22 cellular contexts compared by ENCODE assay signal in the genomic region with DNA sequence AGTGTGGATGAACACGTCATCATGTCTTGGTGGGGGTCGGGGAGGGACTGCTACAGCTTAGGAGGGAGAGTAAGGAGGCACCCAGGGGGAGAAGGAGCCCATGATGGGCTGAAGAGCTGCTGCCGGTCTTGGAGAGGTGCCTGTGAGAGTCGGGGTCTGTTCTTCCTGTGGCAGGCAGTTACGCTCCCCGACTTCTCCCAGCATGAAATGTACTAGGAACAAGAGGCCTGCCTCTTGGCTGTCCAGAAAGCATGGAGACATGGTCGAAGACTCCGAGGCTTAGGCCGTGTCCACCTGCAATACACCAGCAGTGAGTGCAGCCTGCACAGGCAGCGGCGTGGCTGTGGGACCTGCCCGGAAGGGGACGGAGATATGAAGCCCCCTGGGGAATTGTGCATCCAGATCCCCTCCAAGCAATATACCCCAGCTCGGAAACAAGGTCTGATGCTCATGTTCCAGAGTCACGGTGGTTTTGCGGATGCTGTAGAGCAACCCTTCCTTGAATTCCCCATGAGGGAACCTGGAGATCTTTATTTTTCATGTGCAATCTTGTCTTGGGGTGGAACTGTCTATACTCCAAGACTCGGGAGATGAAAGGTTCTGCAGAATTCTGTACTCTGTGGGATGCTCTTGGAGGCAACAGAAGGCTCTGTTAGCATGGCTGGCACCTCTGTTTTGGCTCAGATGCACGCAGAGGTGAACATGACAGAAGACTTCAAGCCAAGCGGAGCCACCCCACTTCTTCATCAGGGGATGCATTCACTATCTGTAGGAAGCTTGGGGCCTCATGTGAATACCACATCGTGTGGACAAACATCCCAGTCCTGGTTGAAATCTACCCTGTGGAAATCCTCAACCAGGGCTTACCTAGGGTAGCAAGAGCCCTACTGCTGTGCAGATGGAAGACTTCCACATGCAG.
"Had no signal": no experiment of that assay in that cellular context is flagged by ENCODE, and none has a peak within 500 bp of the region (broad histone marks: within the 10 kb centered on the region; RNA-seq: fewer than 3 reads in every experiment).

No MANE protein-coding gene starts in this region.

- H3K27me3 Mint-ChIP-seq: dendritic cell treated with granulocyte-macrophage colony-stimulating factor and Interleukin-4, amounts not matched to agents 40 ng/mL and 50 ng/mL, for 4 days; stimulated activated memory B cell treated with anti-CD40 and anti-IgM and Interleukin-4, amounts not matched to agents 10 μg/mL and 1 μg/mL and 100 μg/mL, for 72 hours; stimulated activated naive CD8-positive, alpha-beta T cell treated with anti-CD3 and anti-CD28 coated beads, Interleukin-15, Interleukin-2, amounts not matched to agents 100 ng/mL and 50 ng/mL, for 24 hours had no signal

- H3K4me3 ChIP-seq: left lung, lower lobe of right lung, prostate gland, spleen, tibial artery, upper lobe of left lung had no signal

- H3K36me3 ChIP-seq: left lung, lower lobe of right lung, prostate gland, spleen, tibial artery, upper lobe of left lung had no signal

- DNase-seq: erythroblast; foreskin keratinocyte; immature natural killer cell; lower lobe of right lung; mesendoderm; naive thymus-derived CD4-positive, alpha-beta T cell; nucleus accumbens; spleen; stimulated activated CD4-positive, alpha-beta T cell treated with anti-CD3 and anti-CD28 coated beads, Interleukin-15, amount 100 ng/mL, for 24 hours; stimulated activated CD4-positive, alpha-beta T cell treated with anti-CD3 and anti-CD28 coated beads, Interleukin-1b, Interleukin-23, amount 100 ng/mL, for 48 hours; stimulated activated CD4-positive, alpha-beta T cell treated with anti-CD3 and anti-CD28 coated beads, Interleukin-4, amount 100 ng/mL, for 24 hours; tibial artery had no signal

- H3K36me3 Mint-ChIP-seq: immature natural killer cell; naive thymus-derived CD4-positive, alpha-beta T cell; stimulated activated memory B cell treated with anti-CD40 and anti-IgM and Interleukin-4, amounts not matched to agents 10 μg/mL and 1 μg/mL and 100 μg/mL, for 72 hours had no signal

- H3K4me1 ChIP-seq: foreskin keratinocyte, left lung, lower lobe of right lung, parathyroid adenoma, prostate gland, spleen, tibial artery, upper lobe of left lung had no signal

- ATAC-seq: foreskin keratinocyte; left lung; lower lobe of right lung; naive thymus-derived CD4-positive, alpha-beta T cell; sciatic nerve; stimulated activated memory B cell treated with anti-CD40 and anti-IgM and Interleukin-4, amounts not matched to agents 10 μg/mL and 1 μg/mL and 100 μg/mL, for 72 hours had no signal

- H3K9ac ChIP-seq: parathyroid adenoma had no signal

- H3K27ac Mint-ChIP-seq: dendritic cell treated with granulocyte-macrophage colony-stimulating factor and Interleukin-4, amounts not matched to agents 40 ng/mL and 50 ng/mL, for 4 days; immature natural killer cell; naive thymus-derived CD4-positive, alpha-beta T cell; stimulated activated memory B cell treated with anti-CD40 and anti-IgM and Interleukin-4, amounts not matched to agents 10 μg/mL and 1 μg/mL and 100 μg/mL, for 72 hours; stimulated activated naive CD8-positive, alpha-beta T cell treated with anti-CD3 and anti-CD28 coated beads, Interleukin-15, Interleukin-2, amounts not matched to agents 100 ng/mL and 50 ng/mL, for 24 hours had no signal

- H3K27ac ChIP-seq: foreskin keratinocyte, left lung, lower lobe of right lung, parathyroid adenoma, prostate gland, spleen, tibial artery, upper lobe of left lung had no signal

- H3K4me1 Mint-ChIP-seq: central memory CD8-positive, alpha-beta T cell; immature natural killer cell; stimulated activated memory B cell treated with anti-CD40 and anti-IgM and Interleukin-4, amounts not matched to agents 10 μg/mL and 1 μg/mL and 100 μg/mL, for 72 hours had no signal

- H3K4me3 Mint-ChIP-seq: central memory CD8-positive, alpha-beta T cell; dendritic cell treated with granulocyte-macrophage colony-stimulating factor and Interleukin-4, amounts not matched to agents 40 ng/mL and 50 ng/mL, for 4 days; immature natural killer cell; naive thymus-derived CD4-positive, alpha-beta T cell; neural crest cell; stimulated activated memory B cell treated with anti-CD40 and anti-IgM and Interleukin-4, amounts not matched to agents 10 μg/mL and 1 μg/mL and 100 μg/mL, for 72 hours; stimulated activated naive CD8-positive, alpha-beta T cell treated with anti-CD3 and anti-CD28 coated beads, Interleukin-15, Interleukin-2, amounts not matched to agents 100 ng/mL and 50 ng/mL, for 24 hours had no signal

- H3K9me3 ChIP-seq: left lung, lower lobe of right lung, prostate gland, spleen, tibial artery, upper lobe of left lung had no signal

- H3K9me3 Mint-ChIP-seq: central memory CD8-positive, alpha-beta T cell; dendritic cell treated with granulocyte-macrophage colony-stimulating factor and Interleukin-4, amounts not matched to agents 40 ng/mL and 50 ng/mL, for 4 days; immature natural killer cell had no signal

- H3K27me3 ChIP-seq: foreskin keratinocyte, upper lobe of left lung had no signal
